ENCODE assay signal across 20 cellular contexts in genomic region chr1:31697369-31697984, GRCh38. TPM values are rescaled to one million over a fixed set of nuclear protein-coding genes. Genes with fewer than 3 reads are reported as not detected.
"Had no signal": no experiment of that assay in that cellular context is flagged by ENCODE, and none has a peak within 500 bp of the region (broad histone marks: within the 10 kb centered on the region; RNA-seq: fewer than 3 reads in every experiment).

No MANE protein-coding gene starts in this region.

- H3K27ac ChIP-seq: brain microvascular endothelial cell, lower lobe of right lung, prostate gland had no signal

- H3K36me3 Mint-ChIP-seq: activated CD8-positive, alpha-beta memory T cell treated with anti-CD3 and anti-CD28 coated beads, Interleukin-2, amount 10 ng/mL, durations not matched to agents 7 days and 5 days had no signal

- H3K4me3 Mint-ChIP-seq: activated CD4-positive, alpha-beta memory T cell treated with anti-CD3 and anti-CD28 coated beads, Interleukin-2, amount 10 ng/mL, durations not matched to agents 7 days and 5 days; activated CD8-positive, alpha-beta memory T cell treated with anti-CD3 and anti-CD28 coated beads, Interleukin-2, amount 10 ng/mL, durations not matched to agents 7 days and 5 days; activated naive CD4-positive, alpha-beta T cell treated with anti-CD3 and anti-CD28 coated beads for 36 hours; activated T-helper 17 cell treated with anti-CD3 and anti-CD28 coated beads, Interleukin-2, amount 50 U/mL, for 72 hours; dendritic cell treated with granulocyte-macrophage colony-stimulating factor and Interleukin-4, amounts not matched to agents 40 ng/mL and 50 ng/mL, for 4 days; nephron progenitor cell; stimulated activated naive CD8-positive, alpha-beta T cell treated with anti-CD3 and anti-CD28 coated beads, Interleukin-15, amount 100 ng/mL, for 72 hours had no signal

- DNase-seq: activated CD4-positive, alpha-beta memory T cell treated with anti-CD3 and anti-CD28 coated beads, Interleukin-2, amount 10 ng/mL, durations not matched to agents 7 days and 5 days; activated CD4-positive, alpha-beta T cell treated with anti-CD3 and anti-CD28 coated beads for 48 hours; activated CD4-positive, CD25-positive, alpha-beta regulatory T cell; activated CD8-positive, alpha-beta memory T cell treated with anti-CD3 and anti-CD28 coated beads, Interleukin-2, amount 10 ng/mL, durations not matched to agents 7 days and 5 days; activated naive CD4-positive, alpha-beta T cell treated with anti-CD3 and anti-CD28 coated beads for 36 hours; activated T-cell treated with anti-CD3 and anti-CD28 coated beads, Interleukin-2, amount 50 U/mL, for 1 hour; brain microvascular endothelial cell; cerebellar nuclear complex; lower lobe of right lung; nephron progenitor cell; stimulated activated naive CD8-positive, alpha-beta T cell treated with anti-CD3 and anti-CD28 coated beads, Interleukin-15, amount 100 ng/mL, for 72 hours; T-helper 1 cell; T-helper 9 cell had no signal

- H3K36me3 ChIP-seq: brain microvascular endothelial cell, prostate gland had no signal

- ATAC-seq: activated CD8-positive, alpha-beta memory T cell treated with anti-CD3 and anti-CD28 coated beads, Interleukin-2, amount 10 ng/mL, durations not matched to agents 7 days and 5 days; activated T-helper 17 cell treated with anti-CD3 and anti-CD28 coated beads, Interleukin-2, amount 50 U/mL, for 72 hours; lower lobe of right lung; right cardiac atrium; SK-N-SH treated with all-trans-retinoic acid at 6 μM for 48 hours; stimulated activated naive CD8-positive, alpha-beta T cell treated with anti-CD3 and anti-CD28 coated beads, Interleukin-15, amount 100 ng/mL, for 72 hours had no signal

- H3K9me3 Mint-ChIP-seq: activated CD4-positive, alpha-beta memory T cell treated with anti-CD3 and anti-CD28 coated beads, Interleukin-2, amount 10 ng/mL, durations not matched to agents 7 days and 5 days; activated naive CD4-positive, alpha-beta T cell treated with anti-CD3 and anti-CD28 coated beads for 36 hours; activated T-helper 17 cell treated with anti-CD3 and anti-CD28 coated beads, Interleukin-2, amount 50 U/mL, for 72 hours; dendritic cell treated with granulocyte-macrophage colony-stimulating factor and Interleukin-4, amounts not matched to agents 40 ng/mL and 50 ng/mL, for 4 days; nephron progenitor cell; stimulated activated naive CD8-positive, alpha-beta T cell treated with anti-CD3 and anti-CD28 coated beads, Interleukin-15, amount 100 ng/mL, for 72 hours had no signal

- H3K4me3 ChIP-seq: lower lobe of right lung, prostate gland, skin epidermis had no signal

- H3K27me3 Mint-ChIP-seq: activated CD8-positive, alpha-beta memory T cell treated with anti-CD3 and anti-CD28 coated beads, Interleukin-2, amount 10 ng/mL, durations not matched to agents 7 days and 5 days; activated T-helper 17 cell treated with anti-CD3 and anti-CD28 coated beads, Interleukin-2, amount 50 U/mL, for 72 hours; stimulated activated naive CD8-positive, alpha-beta T cell treated with anti-CD3 and anti-CD28 coated beads, Interleukin-15, amount 100 ng/mL, for 72 hours had no signal

- H3K27me3 ChIP-seq: brain microvascular endothelial cell had no signal

- H3K9me3 ChIP-seq: lower lobe of right lung, prostate gland had no signal

- FAIRE-seq: islet of Langerhans had no signal

- H3K27ac Mint-ChIP-seq: activated CD4-positive, alpha-beta memory T cell treated with anti-CD3 and anti-CD28 coated beads, Interleukin-2, amount 10 ng/mL, durations not matched to agents 7 days and 5 days; activated CD8-positive, alpha-beta memory T cell treated with anti-CD3 and anti-CD28 coated beads, Interleukin-2, amount 10 ng/mL, durations not matched to agents 7 days and 5 days; activated naive CD4-positive, alpha-beta T cell treated with anti-CD3 and anti-CD28 coated beads for 36 hours; activated T-helper 17 cell treated with anti-CD3 and anti-CD28 coated beads, Interleukin-2, amount 50 U/mL, for 72 hours; dendritic cell treated with granulocyte-macrophage colony-stimulating factor and Interleukin-4, amounts not matched to agents 40 ng/mL and 50 ng/mL, for 4 days; nephron progenitor cell had no signal

RNA-seq across cellular contexts. Expression of gene COL16A1, which starts 6.3 kb away (rescaled TPM):
- total RNA-seq: activated CD4-positive, alpha-beta memory T cell treated with anti-CD3 and anti-CD28 coated beads, Interleukin-2, amount 10 ng/mL, durations not matched to agents 7 days and 5 days; activated CD8-positive, alpha-beta memory T cell treated with anti-CD3 and anti-CD28 coated beads, Interleukin-2, amount 10 ng/mL, durations not matched to agents 7 days and 5 days; activated T-helper 17 cell treated with anti-CD3 and anti-CD28 coated beads, Interleukin-2, amount 50 U/mL, for 72 hours had no signal
